8 cellular contexts compared by ENCODE assay signal in the genomic region with DNA sequence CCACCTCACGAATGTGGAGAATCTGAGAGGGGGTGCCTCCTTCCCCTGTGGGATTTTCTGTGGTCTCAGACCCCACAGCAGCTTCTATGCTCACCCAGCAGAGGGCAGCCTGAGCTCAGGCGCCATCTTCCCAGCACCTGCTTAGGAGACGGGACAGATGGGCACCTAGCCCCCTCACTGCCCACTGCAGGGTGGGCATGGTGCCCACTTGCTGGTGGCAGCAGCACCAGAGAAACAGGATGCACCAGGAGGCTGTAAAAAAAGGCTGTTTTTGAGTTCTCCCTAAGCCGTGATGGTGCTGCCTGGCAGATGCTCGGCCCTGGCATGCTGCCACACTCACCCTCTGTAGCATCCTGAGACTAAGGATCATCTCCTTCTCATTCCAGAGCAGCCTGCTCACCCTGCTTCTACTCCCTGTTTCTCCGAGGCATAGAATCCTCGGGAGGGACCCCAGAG. TPM values are rescaled to one million over a fixed set of nuclear protein-coding genes. Genes with fewer than 3 reads are reported as not detected.
DNase-seq lines count a peak whose midpoint lies in the region; ATAC-seq and TF ChIP-seq lines count a peak whose summit lies in the region.

No MANE protein-coding gene starts in this region.

- peak overlapping the region; percentile 66 to 68 for H3K27ac ChIP-seq in tibial artery

- no peaks in the 10 kb centered on the region for H3K27me3 ChIP-seq in tibial artery

- peak; percentile 72 for DNase-seq in GDM1 (lab: John Stamatoyannopoulos, UW)
- DNase-seq in HT1080 (ENCODE audit: low read depth): peak; percentile 88
- peak; percentile 65 for DNase-seq in RPMI8226
- peak; percentile 42 for DNase-seq in activated gamma-delta T cell treated with anti-CD3 and anti-CD28 coated beads, Interleukin-2, amount 50 U/mL, for 16 hours (ENCODE audit: low read depth)
- DNase-seq in fibroblast of villous mesenchyme (ENCODE audit: low read depth): peak; percentile 72
- DNase-seq in omental fat pad (ENCODE audit: low spot score): peak; percentile 50
- peak; percentile 41 to 73 for DNase-seq in tibial artery
- DNase-seq in DMS114 treated with DMSO at 0.1 percent for 48 hours (lab: John Stamatoyannopoulos, UW; ENCODE audit: unreplicated experiment): no peak

- no peaks in the 10 kb centered on the region for H3K36me3 ChIP-seq in tibial artery

- peaks cover 0 to 28% (median 21%) of the 10 kb centered on the region in 4 donors for H3K4me1 ChIP-seq in tibial artery

- TF ChIP-seq CTCF in fibroblast of villous mesenchyme (IDR thresholded peaks at IDR 0.05; ENCODE audit: insufficient read depth, low read depth, low read length): peak; percentile 92
- TF ChIP-seq CTCF in omental fat pad (IDR thresholded peaks at IDR 0.05): no peak
- peak; percentile 71 to 83 for TF ChIP-seq CTCF in tibial artery (IDR thresholded peaks at IDR 0.05)

- ATAC-seq in omental fat pad (ENCODE audit: low FRiP score): peak; percentile 52

- no peaks in the 10 kb centered on the region for H3K9me3 ChIP-seq in tibial artery

- H3K4me3 ChIP-seq in fibroblast of villous mesenchyme (ENCODE audit: low read depth, low read length) (no peak overlapping the region), tibial artery (peak overlapping the region in 1 of 2 donors; percentile 29)

- intact Hi-C loops in tibial artery (cut with DNase I; ENCODE audit: low total_unique reads): loop anchor here (2.0 to 10.0 kb wide), 2 partner anchors 68 to 98 kb away; no protein-coding TSS in a partner anchor

RNA-seq across cellular contexts. Expression of a gene that starts 19.1 kb away (rescaled TPM):
- total RNA-seq in HT1080 (2014; rRNA removed; shearing (Covaris generic)): 225 and 403 TPM in 2 replicates
- 351 and 414 TPM in 2 replicates for polyA plus RNA-seq in HT1080 (2015; cell fraction: cytosol; rRNA removed)
- polyA plus RNA-seq in HT1080 (2015; cell fraction: nucleus; rRNA removed): 1,087 and 1,109 TPM in 2 replicates
- total RNA-seq in fibroblast of villous mesenchyme (66.0 and 96.3 TPM in 2 replicates), omental fat pad (100 to 1,000 TPM in 2 of 4 donors, 10 to 100 TPM in 2; 33.1 to 299 (median 88.2) TPM)

RNA-seq across cellular contexts. Expression of a gene that starts 42.2 kb away (rescaled TPM):
- total RNA-seq in HT1080 (2014; rRNA removed; shearing (Covaris generic)): 52.5 and 56.4 TPM in 2 replicates
- 48.3 and 53.1 TPM in 2 replicates for polyA plus RNA-seq in HT1080 (2015; cell fraction: cytosol; rRNA removed)
- 19.1 and 20.9 TPM in 2 replicates for polyA plus RNA-seq in HT1080 (2015; cell fraction: nucleus; rRNA removed)
- total RNA-seq in fibroblast of villous mesenchyme: 3.9 and 7.4 TPM in 2 replicates
- 10 to 100 TPM; 11.9 to 22.0 (median 15.7) TPM for total RNA-seq in omental fat pad

Comparison
In these comparisons a context has a peak if more than half of its experiments do, and no peak if none do; other contexts are left out.
1. CTCF ChIP-seq: peak in fibroblast of villous mesenchyme (single experiment) and tibial artery (2 of 2); none in omental fat pad (0 of 3).